ENCODE assay signal across 1 cellular context in genomic region chr17:31834448-31834847, GRCh38.
TF ChIP-seq lines count a peak whose summit lies in the region.

No MANE protein-coding gene starts in this region.

TF ChIP-seq in SK-N-SH, 30 proteins besides CTCF, POLR2A, EP300 and RAD21 (continued from another document):
- TF ChIP-seq, protein P1, sequence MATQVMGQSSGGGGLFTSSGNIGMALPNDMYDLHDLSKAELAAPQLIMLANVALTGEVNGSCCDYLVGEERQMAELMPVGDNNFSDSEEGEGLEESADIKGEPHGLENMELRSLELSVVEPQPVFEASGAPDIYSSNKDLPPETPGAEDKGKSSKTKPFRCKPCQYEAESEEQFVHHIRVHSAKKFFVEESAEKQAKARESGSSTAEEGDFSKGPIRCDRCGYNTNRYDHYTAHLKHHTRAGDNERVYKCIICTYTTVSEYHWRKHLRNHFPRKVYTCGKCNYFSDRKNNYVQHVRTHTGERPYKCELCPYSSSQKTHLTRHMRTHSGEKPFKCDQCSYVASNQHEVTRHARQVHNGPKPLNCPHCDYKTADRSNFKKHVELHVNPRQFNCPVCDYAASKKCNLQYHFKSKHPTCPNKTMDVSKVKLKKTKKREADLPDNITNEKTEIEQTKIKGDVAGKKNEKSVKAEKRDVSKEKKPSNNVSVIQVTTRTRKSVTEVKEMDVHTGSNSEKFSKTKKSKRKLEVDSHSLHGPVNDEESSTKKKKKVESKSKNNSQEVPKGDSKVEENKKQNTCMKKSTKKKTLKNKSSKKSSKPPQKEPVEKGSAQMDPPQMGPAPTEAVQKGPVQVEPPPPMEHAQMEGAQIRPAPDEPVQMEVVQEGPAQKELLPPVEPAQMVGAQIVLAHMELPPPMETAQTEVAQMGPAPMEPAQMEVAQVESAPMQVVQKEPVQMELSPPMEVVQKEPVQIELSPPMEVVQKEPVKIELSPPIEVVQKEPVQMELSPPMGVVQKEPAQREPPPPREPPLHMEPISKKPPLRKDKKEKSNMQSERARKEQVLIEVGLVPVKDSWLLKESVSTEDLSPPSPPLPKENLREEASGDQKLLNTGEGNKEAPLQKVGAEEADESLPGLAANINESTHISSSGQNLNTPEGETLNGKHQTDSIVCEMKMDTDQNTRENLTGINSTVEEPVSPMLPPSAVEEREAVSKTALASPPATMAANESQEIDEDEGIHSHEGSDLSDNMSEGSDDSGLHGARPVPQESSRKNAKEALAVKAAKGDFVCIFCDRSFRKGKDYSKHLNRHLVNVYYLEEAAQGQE (IDR thresholded peaks at IDR 0.05; ENCODE audit: low read depth, low read length): no peak
- no peak for TF ChIP-seq FOXJ3 (CRISPR knock-in tag; IDR thresholded peaks at IDR 0.05)
- no peak for TF ChIP-seq RCOR1 (IDR thresholded peaks at IDR 0.05; ENCODE audit: low read length)
